Comparison of ENCODE assay signal across 27 cellular contexts in the genomic region with DNA sequence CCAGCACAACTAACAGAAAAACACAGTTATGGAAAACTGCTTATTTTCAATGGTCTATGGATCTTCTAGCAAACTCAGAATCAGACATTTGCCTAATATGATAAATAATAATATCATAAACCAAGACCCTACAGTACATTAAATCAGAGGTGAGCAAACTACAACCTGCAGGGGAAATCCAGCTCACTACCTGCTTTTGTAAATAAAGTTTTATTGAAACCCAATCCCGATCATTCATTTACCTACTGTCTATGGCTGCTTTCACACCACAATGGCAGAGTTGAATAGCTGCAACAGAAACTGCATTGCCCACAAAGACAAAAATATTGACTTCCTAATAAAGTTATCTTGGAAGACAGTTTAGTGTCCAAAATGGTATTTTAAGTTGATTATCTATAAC.
"Had no signal": no experiment of that assay in that cellular context is flagged by ENCODE, and none has a peak within 500 bp of the region (broad histone marks: within the 10 kb centered on the region; RNA-seq: fewer than 3 reads in every experiment).

No MANE protein-coding gene starts in this region.

- H3K27me3 ChIP-seq: colonic mucosa, esophagus squamous epithelium, gastrocnemius medialis, heart right ventricle, left lung had no signal

- FAIRE-seq: endometrium, islet of Langerhans, keratinocyte had no signal

- H3K4me3 ChIP-seq: colonic mucosa, esophagus squamous epithelium, gastrocnemius medialis, heart right ventricle, left lung, lower lobe of right lung, mucosa of descending colon had no signal

- H3K36me3 Mint-ChIP-seq: mesothelial cell of epicardium, naive B cell had no signal

- H3K27ac ChIP-seq: colonic mucosa, epithelial cell of prostate, esophagus squamous epithelium, gastrocnemius medialis, heart right ventricle, left lung, lower lobe of right lung had no signal

- ATAC-seq: esophagus mucosa, gastrocnemius medialis, heart right ventricle, left cardiac atrium, left lung, left ventricle myocardium superior, lower lobe of right lung had no signal

- H3K27ac Mint-ChIP-seq: dendritic cell treated with granulocyte-macrophage colony-stimulating factor and Interleukin-4, amounts not matched to agents 40 ng/mL and 50 ng/mL, for 4 days; effector memory CD8-positive, alpha-beta T cell; endodermal cell; mesothelial cell of epicardium had no signal

- H3K9me3 ChIP-seq: colonic mucosa, esophagus squamous epithelium, gastrocnemius medialis, heart right ventricle, left lung, lower lobe of right lung, mucosa of descending colon had no signal

- H3K9me3 Mint-ChIP-seq: dendritic cell treated with granulocyte-macrophage colony-stimulating factor and Interleukin-4, amounts not matched to agents 40 ng/mL and 50 ng/mL, for 4 days; effector memory CD8-positive, alpha-beta T cell; endodermal cell; mesothelial cell of epicardium had no signal

- H3K4me1 ChIP-seq: colonic mucosa, esophagus squamous epithelium, gastrocnemius medialis had no signal

- H3K36me3 ChIP-seq: colonic mucosa, esophagus squamous epithelium, gastrocnemius medialis, heart right ventricle, left lung, lower lobe of right lung had no signal

- DNase-seq: colonic mucosa; cortex of kidney; effector CD8-positive, alpha-beta T cell; effector memory CD8-positive, alpha-beta T cell; endodermal cell; erythroblast; esophagus squamous epithelium; foreskin fibroblast; foreskin melanocyte; gastrocnemius medialis; glutamatergic neuron; heart right ventricle; hippocampal formation; left cardiac atrium; mesenchymal stem cell; naive B cell had no signal
